17 cellular contexts compared by ENCODE assay signal in genomic region chr11:284081-285020, GRCh38. TPM values are rescaled to one million over a fixed set of nuclear protein-coding genes. Genes with fewer than 3 reads are reported as not detected.
DNase-seq lines count a peak whose midpoint lies in the region; ATAC-seq, FAIRE-seq and TF ChIP-seq lines count a peak whose summit lies in the region.
"Had no signal": no experiment of that assay in that cellular context is flagged by ENCODE, and none has a peak within 500 bp of the region (broad histone marks: within the 10 kb centered on the region; RNA-seq: fewer than 3 reads in every experiment).

No MANE protein-coding gene starts in this region.

- no peak for TF ChIP-seq RAD21 in H1 (IDR thresholded peaks at IDR 0.05 in 1 of 2, conservative IDR thresholded peaks at IDR 0.05 in 1 of 2; ENCODE audit: low read depth in 2 of 2, low read length in 2 of 2)

- H4K91ac ChIP-seq in H1 (replicated peaks; ENCODE audit: insufficient read length, low read length), result peak overlapping the region; percentile 74
- no peak overlapping the region for H4K91ac ChIP-seq in neuronal stem cell (ENCODE audit: low read depth, low read length, poor library complexity)

- H2AFZ ChIP-seq in H1 (ENCODE audit: low read length) (no peak overlapping the region), neuronal stem cell (ENCODE audit: low read length) (peak overlapping the region; percentile 15)

- H3K4me2 ChIP-seq in H1 (ENCODE audit: insufficient read depth in 1 of 2, low read depth in 2 of 2, low read length in 2 of 2), result no peak overlapping the region
- no peak overlapping the region for H3K4me2 ChIP-seq in neuronal stem cell (ENCODE audit: insufficient read depth, low read length, poor library complexity, severe bottlenecking)

- H2BK5ac ChIP-seq in H1 (ENCODE audit: low read depth, low read length), result peak overlapping the region; percentile 88; the same call in 1 of the 2 replicates
- peak overlapping the region; percentile 43 for H2BK5ac ChIP-seq in neuronal stem cell (ENCODE audit: low read length)

- H4K8ac ChIP-seq in H1 (ENCODE audit: extremely low read depth, insufficient read depth, low read length), result peak overlapping the region; percentile 82; the same call in 1 of the 2 replicates
- H4K8ac ChIP-seq in neuronal stem cell (ENCODE audit: low read depth, low read length), result no peak overlapping the region

- no peak for DNase-seq in CD4-positive, alpha-beta memory T cell
- DNase-seq in GM19238 (ENCODE audit: insufficient read length, low spot score) (peak; percentile 7), H1 (ENCODE audit: low read depth in 1 of 2, low spot score in 2 of 2) (peak in 1 of 2 experiments; percentile 45), neuronal stem cell (ENCODE audit: low spot score) (no peak), RWPE1 (ENCODE audit: low spot score) (no peak), HK-2 (ENCODE audit: unreplicated experiment) (no peak), NCI-H2029 treated with DMSO at 0.1 percent for 48 hours (lab: John Stamatoyannopoulos, UW) (no peak)
- DNase-seq: activated T-cell treated with anti-CD3 and anti-CD28 coated beads, Interleukin-2, amount 50 U/mL, for 4 hours; C1 segment of cervical spinal cord; NK-92 treated with Interleukin-12 subunit alpha and Interleukin-12 subunit beta, amount 100 ng/mL, for 24 hours; stimulated activated naive B cell treated with anti-CD40 and anti-IgM and Interleukin-4, amounts not matched to agents 10 μg/mL and 1 μg/mL and 100 μg/mL, for 72 hours had no signal

- no peaks in the 10 kb centered on the region for H3K36me3 ChIP-seq in CD4-positive, alpha-beta memory T cell (ENCODE audit: insufficient read depth, low read length)
- no peaks in the 10 kb centered on the region for H3K36me3 ChIP-seq in H1 (ENCODE audit: control insufficient read depth in 2 of 4, insufficient read depth in 4 of 4, low read length in 3 of 4)
- no peaks in the 10 kb centered on the region for H3K36me3 ChIP-seq in neuronal stem cell (replicated peaks in 1 of 2; ENCODE audit: control insufficient read depth in 2 of 2, insufficient read depth in 2 of 2, low read length in 2 of 2)
- H3K36me3 ChIP-seq: SJSA1 had no signal

- intact Hi-C loops in CD4-positive, alpha-beta memory T cell (cut with micrococcal nuclease), result loop anchor here (5.0 kb wide), 1 partner anchor 47 kb away; the partner anchor contains the start of genes PSMD13 and SIRT3

- H3K79me1 ChIP-seq in H1 (ENCODE audit: low read depth, low read length) (no peaks in the 10 kb centered on the region), neuronal stem cell (ENCODE audit: low read depth, low read length) (peaks cover 2% of the 10 kb centered on the region)

- H3K9me3 Mint-ChIP-seq in CD4-positive, alpha-beta memory T cell, result peaks cover 0 to 4% (median 0%) of the 10 kb centered on the region in 8 donors
- H3K9me3 Mint-ChIP-seq: activated T-cell treated with anti-CD3 and anti-CD28 coated beads, Interleukin-2, amount 50 U/mL, for 4 hours; stimulated activated naive B cell treated with anti-CD40 and anti-IgM and Interleukin-4, amounts not matched to agents 10 μg/mL and 1 μg/mL and 100 μg/mL, for 72 hours had no signal

- no peak overlapping the region for H3K23ac ChIP-seq in H1 (ENCODE audit: insufficient read length)
- H3K23ac ChIP-seq in neuronal stem cell (ENCODE audit: low read depth, low read length, poor library complexity), result no peak overlapping the region

- POLR2A ChIA-PET in CD4-positive, alpha-beta memory T cell (lab: Charles Lee; ENCODE audit: partially characterized antibody), result interaction anchor here (0.5 to 14.3 kb wide), 11 partner anchors 7 to 1244 kb away, joined by 3 to 549 read pairs (median 3); partner anchors contain the start of genes BET1L, IFITM2, PGGHG and RIC8A
- POLR2A ChIA-PET in H1 (lab: Charles Lee; ENCODE audit: partially characterized antibody), result interaction anchor here (1.1 to 7.7 kb wide), 7 partner anchors 8 to 87 kb away, joined by 3 to 51 read pairs (median 5); partner anchors contain the start of gene IFITM5
- POLR2A ChIA-PET in RWPE1 (lab: Yijun Ruan, JAX; ENCODE audit: low non-redundant PET), result no interaction called here

- H2AK5ac ChIP-seq in H1 (ENCODE audit: low read depth, low read length), result 0 out of 2 replicates have a peak overlapping the region, but pooled peaks have one; percentile 40
- peak overlapping the region; percentile 88 for H2AK5ac ChIP-seq in neuronal stem cell (ENCODE audit: low read depth, low read length)

- TF ChIP-seq CTCF in H1 (IDR thresholded peaks at IDR 0.05; ENCODE audit: control extremely low read depth in 1 of 3, insufficient read depth in 1 of 3, low read depth in 1 of 3, low read length in 3 of 3) (no peak), RWPE1 (conservative IDR thresholded peaks at IDR 0.05; ENCODE audit: low read depth) (no peak)

- peaks cover 25 to 63% (median 47%) of the 10 kb centered on the region in 4 donors for H3K4me1 Mint-ChIP-seq in CD4-positive, alpha-beta memory T cell

- no peak for TF ChIP-seq EP300 in H1 (IDR thresholded peaks at IDR 0.05; ENCODE audit: borderline replicate concordance in 1 of 2, low read depth in 2 of 2, low read length in 2 of 2)

- FAIRE-seq in H1 (lab: Jason Lieb, UNC), result no peak

- 85% methylated on average over 23 of the region's 25 CpGs; no CpG with 5 or more reads in 1 of the 2 experiments for WGBS in H1 (ENCODE audit: extremely low coverage in 1 of 2, insufficient coverage in 1 of 2, insufficient read length in 1 of 2, insufficient replicate concordance in 2 of 2, low coverage in 1 of 2, low lambda C conversion rate in 2 of 2, missing lambda C conversion rate in 1 of 2), 2 experiments
- no CpG with 5 or more reads among the region's 25 CpGs for WGBS in neuronal stem cell (ENCODE audit: extremely low coverage in 2 of 2, insufficient read length in 2 of 2, insufficient replicate concordance in 1 of 2), 2 donors

- peak overlapping the region; percentile 92 for H2BK120ac ChIP-seq in H1 (replicated peaks; ENCODE audit: low read depth, low read length)
- peak overlapping the region; percentile 17 for H2BK120ac ChIP-seq in neuronal stem cell (ENCODE audit: low read depth, low read length)

- no peaks in the 10 kb centered on the region for H3K9me3 ChIP-seq in CD4-positive, alpha-beta memory T cell (ENCODE audit: control insufficient read depth in 1 of 2, low read length in 2 of 2)
- H3K9me3 ChIP-seq in H1 (ENCODE audit: insufficient read depth in 2 of 2, low read depth in 1 of 2, low read length in 1 of 2) (peaks cover 0 to 3% of the 10 kb centered on the region in 2 experiments; a peak in 1 of 4 replicates), neuronal stem cell (replicated peaks in 1 of 2; ENCODE audit: control insufficient read depth in 2 of 2, insufficient read depth in 1 of 2, low read depth in 1 of 2, low read length in 2 of 2) (peaks cover 0 to 3% of the 10 kb centered on the region in 2 donors)

- no peaks in the 10 kb centered on the region for H3K27me3 Mint-ChIP-seq in CD4-positive, alpha-beta memory T cell

- H2BK20ac ChIP-seq in H1 (ENCODE audit: low read length), result no peak overlapping the region

- no peaks in the 10 kb centered on the region for H3K27me3 ChIP-seq in CD4-positive, alpha-beta memory T cell (ENCODE audit: insufficient read depth, low read length)
- H3K27me3 ChIP-seq in H1 (replicated peaks in 1 of 4; ENCODE audit: control insufficient read depth in 3 of 4, extremely low read depth in 1 of 4, insufficient read depth in 3 of 4, low read length in 3 of 4), result peaks cover 5 to 16% (median 13%) of the 10 kb centered on the region in 4 experiments; a peak in 6 of 7 replicates
- peaks cover 0 to 14% (median 0%) of the 10 kb centered on the region in 3 experiments for H3K27me3 ChIP-seq in neuronal stem cell (ENCODE audit: control insufficient read depth in 3 of 3, insufficient read depth in 3 of 3, low read depth in 1 of 3, low read length in 3 of 3)

- no peak for ATAC-seq in GM18868 (IDR thresholded peaks at IDR 0.05; ENCODE audit: unreplicated experiment)
- ATAC-seq: activated T-cell treated with anti-CD3 and anti-CD28 coated beads, Interleukin-2, amount 50 U/mL, for 4 hours; stimulated activated naive B cell treated with anti-CD40 and anti-IgM and Interleukin-4, amounts not matched to agents 10 μg/mL and 1 μg/mL and 100 μg/mL, for 72 hours had no signal

- H3K18ac ChIP-seq in H1 (ENCODE audit: extremely low read depth, low read length), result no peak overlapping the region
- H3K18ac ChIP-seq in neuronal stem cell (ENCODE audit: low read length), result peak overlapping the region; percentile 86

- H3K56ac ChIP-seq in H1 (replicated peaks; ENCODE audit: insufficient read length, low read depth, low read length), result no peak overlapping the region

- H3K4me3 Mint-ChIP-seq in CD4-positive, alpha-beta memory T cell, result no peak overlapping the region
- H3K4me3 Mint-ChIP-seq: activated T-cell treated with anti-CD3 and anti-CD28 coated beads, Interleukin-2, amount 50 U/mL, for 4 hours; stimulated activated naive B cell treated with anti-CD40 and anti-IgM and Interleukin-4, amounts not matched to agents 10 μg/mL and 1 μg/mL and 100 μg/mL, for 72 hours had no signal

- no peaks in the 10 kb centered on the region for H4K20me1 ChIP-seq in H1 (replicated peaks in 1 of 2; ENCODE audit: control insufficient read depth in 1 of 2, insufficient read depth in 2 of 2, low read length in 2 of 2)

- H3K27ac Mint-ChIP-seq in CD4-positive, alpha-beta memory T cell, result peak overlapping the region in 4 of 7 donors; percentile 64 to 87 (median 66)
- H3K27ac Mint-ChIP-seq: stimulated activated naive B cell treated with anti-CD40 and anti-IgM and Interleukin-4, amounts not matched to agents 10 μg/mL and 1 μg/mL and 100 μg/mL, for 72 hours had no signal

- H3K9ac ChIP-seq in H1 (replicated peaks in 1 of 4; ENCODE audit: extremely low read depth in 1 of 4, low read depth in 3 of 4, low read length in 3 of 4) (no peak overlapping the region), neuronal stem cell (ENCODE audit: low read depth, low read length, poor library complexity) (peak overlapping the region; percentile 39)

- peaks cover 16 to 38% of the 10 kb centered on the region in 2 donors for H3K36me3 Mint-ChIP-seq in CD4-positive, alpha-beta memory T cell
- H3K36me3 Mint-ChIP-seq: stimulated activated naive B cell treated with anti-CD40 and anti-IgM and Interleukin-4, amounts not matched to agents 10 μg/mL and 1 μg/mL and 100 μg/mL, for 72 hours had no signal

- no peak overlapping the region for H3K27ac ChIP-seq in CD4-positive, alpha-beta memory T cell (ENCODE audit: low read depth, low read length)
- H3K27ac ChIP-seq in H1 (ENCODE audit: low read depth, low read length), result no peak overlapping the region; the same call in 1 of the 2 replicates
- H3K27ac ChIP-seq in neuronal stem cell (replicated peaks; ENCODE audit: low read length), result no peak overlapping the region
- H3K27ac ChIP-seq in RWPE1, result no peak overlapping the region
- H3K27ac ChIP-seq: SJSA1 had no signal

- H2BK12ac ChIP-seq in H1 (ENCODE audit: low read depth, low read length) (peak overlapping the region; percentile 39; the same call in 1 of the 2 replicates), neuronal stem cell (ENCODE audit: low read length) (peak overlapping the region; percentile 84)

- peak overlapping the region; percentile 32 for H3K4ac ChIP-seq in H1 (replicated peaks; ENCODE audit: insufficient read length, low read depth, low read length)
- H3K4ac ChIP-seq in neuronal stem cell (ENCODE audit: low read length), result no peak overlapping the region

- no peak overlapping the region for H3K14ac ChIP-seq in H1 (ENCODE audit: insufficient read length)
- H3K14ac ChIP-seq in neuronal stem cell (ENCODE audit: low read length), result no peak overlapping the region

- H3K4me3 ChIP-seq in CD4-positive, alpha-beta memory T cell (ENCODE audit: low read length in 2 of 2), result no peak overlapping the region
- H3K4me3 ChIP-seq in H1 (ENCODE audit: extremely low read depth in 1 of 4, insufficient read depth in 2 of 4, low read depth in 3 of 4, low read length in 4 of 4) (no peak overlapping the region), neuronal stem cell (ENCODE audit: low read length in 2 of 2) (no peak overlapping the region)
- H3K4me3 ChIP-seq: SJSA1 had no signal

- peaks cover 5% of the 10 kb centered on the region; the same call in 1 of the 2 replicates for H3K23me2 ChIP-seq in H1 (ENCODE audit: low read depth, low read length)

- H3K79me2 ChIP-seq in H1 (ENCODE audit: control insufficient read depth in 1 of 2, insufficient read depth in 2 of 2, low read length in 2 of 2), result no peaks in the 10 kb centered on the region

- TF ChIP-seq POLR2A in H1 (IDR thresholded peaks at IDR 0.05; ENCODE audit: control extremely low read depth in 1 of 2, low read depth in 2 of 2, low read length in 2 of 2), result no peak

- H3K4me1 ChIP-seq in CD4-positive, alpha-beta memory T cell (ENCODE audit: insufficient read depth, low read length), result peaks cover 64% of the 10 kb centered on the region
- H3K4me1 ChIP-seq in H1 (replicated peaks in 1 of 4; ENCODE audit: control insufficient read depth in 3 of 4, insufficient read depth in 4 of 4, low read length in 3 of 4) (peaks cover 0 to 14% (median 9%) of the 10 kb centered on the region in 4 experiments; a peak in 6 of 7 replicates), neuronal stem cell (ENCODE audit: control insufficient read depth in 2 of 2, insufficient read depth in 1 of 2, low read depth in 1 of 2, low read length in 2 of 2) (peaks cover 14 to 23% of the 10 kb centered on the region in 2 donors)

- CTCF ChIA-PET in CD4-positive, alpha-beta memory T cell (lab: Charles Lee; ENCODE audit: partially characterized antibody), result interaction anchor here (1.3 to 8.4 kb wide), 3 partner anchors 20 to 34 kb away, joined by 3 to 81 read pairs (median 6); no protein-coding TSS in a partner anchor
- CTCF ChIA-PET in H1 (lab: Charles Lee; ENCODE audit: partially characterized antibody), result interaction anchor here (0.9 to 8.6 kb wide), 6 partner anchors 10 to 80 kb away, joined by 3 to 88 read pairs (median 5); no protein-coding TSS in a partner anchor
- CTCF ChIA-PET in RWPE1 (lab: Yijun Ruan, JAX), result interaction anchor here (0.7 kb wide), 1 partner anchor 34 kb away, joined by 3 read pairs; no protein-coding TSS in a partner anchor

- peak overlapping the region; percentile 38 for H4K5ac ChIP-seq in H1 (ENCODE audit: insufficient read length, low read depth, low read length)

- 0 out of 2 replicates have a peak overlapping the region, but pooled peaks have one; percentile 72 for H2BK15ac ChIP-seq in H1 (ENCODE audit: low read length)
- peak overlapping the region; percentile 99 for H2BK15ac ChIP-seq in neuronal stem cell (ENCODE audit: low read length)

RNA-seq across cellular contexts. Expression of gene PGGHG, which starts 4.6 kb away (rescaled TPM):
- 100 to 1,000 TPM; 304 TPM for total RNA-seq in CD4-positive, alpha-beta memory T cell
- 1 to 10 TPM; 3.0 to 5.6 TPM for polyA plus RNA-seq in CD4-positive, alpha-beta memory T cell
- 52.9 and 60.7 TPM in 2 replicates for total RNA-seq in H1 (2021; fragmentation: NEBNext Ultra II Directional; extraction: Animal tissue kit (Norgen Biotek cat#: 25700))
- polyA plus RNA-seq in H1 (2011; rRNA removed), result 34.8 and 61.4 TPM in 2 replicates
- polyA plus RNA-seq in H1 (2011; cell fraction: cytosol; rRNA removed), result 56.3 TPM
- polyA plus RNA-seq in H1 (2011; cell fraction: nucleus; rRNA removed), result 681 TPM
- 50.3 to 86.1 TPM (median 73.3 TPM) in 4 replicates for polyA plus RNA-seq in H1 (2012, experiment 1 of 2)
- 36.1 TPM for polyA plus RNA-seq in H1 (2012, experiment 2 of 2)
- polyA plus RNA-seq in H1 (2013, experiment 1 of 2), result 44.0 TPM
- 38.3 TPM for polyA plus RNA-seq in H1 (2013, experiment 2 of 2)
- 8.6 and 10.8 TPM in 2 replicates for polyA minus RNA-seq in H1 (2011; rRNA and poly(A)+ RNA removed)
- polyA minus RNA-seq in H1 (2011; cell fraction: cytosol; rRNA and poly(A)+ RNA removed), result 17.0 TPM
- polyA minus RNA-seq in H1 (2011; cell fraction: nucleus; rRNA and poly(A)+ RNA removed), result 53.3 TPM
- 50.4 TPM for polyA plus RNA-seq in neuronal stem cell (2013, experiment 1 of 2)
- 48.9 TPM for polyA plus RNA-seq in neuronal stem cell (2013, experiment 2 of 2)

RNA-seq across cellular contexts. Expression of gene NLRP6, which starts 6.1 kb away (rescaled TPM):
- 10 to 100 TPM; 25.9 to 26.3 TPM for total RNA-seq in CD4-positive, alpha-beta memory T cell
- 10 to 100 TPM in 1 of 2 donors, 1 to 10 TPM in 1; 1.4 to 10.8 TPM for polyA plus RNA-seq in CD4-positive, alpha-beta memory T cell
- not detected in 2 replicates for total RNA-seq in H1 (2021; fragmentation: NEBNext Ultra II Directional; extraction: Animal tissue kit (Norgen Biotek cat#: 25700))
- 0.06 TPM in 1 of 2 replicates, not detected in the other for polyA plus RNA-seq in H1 (2011; rRNA removed)
- 0.06 TPM for polyA plus RNA-seq in H1 (2011; cell fraction: cytosol; rRNA removed)
- polyA plus RNA-seq in H1 (2011; cell fraction: nucleus; rRNA removed), result 0.19 TPM
- 0.05 to 0.13 TPM in 2 of 4 replicates, not detected in the others for polyA plus RNA-seq in H1 (2012, experiment 1 of 2)
- polyA plus RNA-seq in H1 (2012, experiment 2 of 2), result not detected
- not detected for polyA plus RNA-seq in H1 (2013, experiment 1 of 2)
- not detected for polyA plus RNA-seq in H1 (2013, experiment 2 of 2)
- polyA minus RNA-seq in H1 (2011; rRNA and poly(A)+ RNA removed), result not detected in 2 replicates
- polyA minus RNA-seq in H1 (2011; cell fraction: cytosol; rRNA and poly(A)+ RNA removed), result not detected
- 0.20 TPM for polyA minus RNA-seq in H1 (2011; cell fraction: nucleus; rRNA and poly(A)+ RNA removed)
- polyA plus RNA-seq in neuronal stem cell (2013, experiment 1 of 2), result not detected
- not detected for polyA plus RNA-seq in neuronal stem cell (2013, experiment 2 of 2)
- total RNA-seq: Daoy, dermis microvascular lymphatic vessel endothelial cell, HT1080, renal cortical epithelial cell, SJSA1 had no signal

RNA-seq across cellular contexts. Expression of gene IFITM5, which starts 15.0 kb away (rescaled TPM):
- not detected for total RNA-seq in CD4-positive, alpha-beta memory T cell
- not detected for polyA plus RNA-seq in CD4-positive, alpha-beta memory T cell
- not detected in 2 replicates for total RNA-seq in H1 (2021; fragmentation: NEBNext Ultra II Directional; extraction: Animal tissue kit (Norgen Biotek cat#: 25700))
- 0.50 TPM in 1 of 2 replicates, not detected in the other for polyA plus RNA-seq in H1 (2011; rRNA removed)
- 0.21 TPM for polyA plus RNA-seq in H1 (2011; cell fraction: cytosol; rRNA removed)
- polyA plus RNA-seq in H1 (2011; cell fraction: nucleus; rRNA removed), result 0.30 TPM
- polyA plus RNA-seq in H1 (2012, experiment 1 of 2), result 0.33 TPM in 1 of 4 replicates, not detected in the others
- not detected for polyA plus RNA-seq in H1 (2012, experiment 2 of 2)
- 0.26 TPM for polyA plus RNA-seq in H1 (2013, experiment 1 of 2)
- polyA plus RNA-seq in H1 (2013, experiment 2 of 2), result 0.11 TPM
- not detected in 2 replicates for polyA minus RNA-seq in H1 (2011; rRNA and poly(A)+ RNA removed)
- polyA minus RNA-seq in H1 (2011; cell fraction: cytosol; rRNA and poly(A)+ RNA removed), result not detected
- polyA minus RNA-seq in H1 (2011; cell fraction: nucleus; rRNA and poly(A)+ RNA removed), result not detected
- polyA plus RNA-seq in neuronal stem cell (2013, experiment 1 of 2), result not detected
- 0.06 TPM for polyA plus RNA-seq in neuronal stem cell (2013, experiment 2 of 2)
- total RNA-seq: activated T-cell treated with anti-CD3 and anti-CD28 coated beads, Interleukin-2, amount 50 U/mL, for 4 hours; Daoy; dermis microvascular lymphatic vessel endothelial cell; HT1080; renal cortical epithelial cell; SJSA1 had no signal

RNA-seq across cellular contexts. Expression of gene IFITM2, which starts 23.3 kb away (rescaled TPM):
- 100 to 1,000 TPM; 202 to 203 TPM for total RNA-seq in CD4-positive, alpha-beta memory T cell
- polyA plus RNA-seq in CD4-positive, alpha-beta memory T cell, result 1,000 to 10,000 TPM; 2,491 to 3,716 TPM
- 363 and 399 TPM in 2 replicates for total RNA-seq in H1 (2021; fragmentation: NEBNext Ultra II Directional; extraction: Animal tissue kit (Norgen Biotek cat#: 25700))
- polyA plus RNA-seq in H1 (2011; rRNA removed), result 764 and 902 TPM in 2 replicates
- polyA plus RNA-seq in H1 (2011; cell fraction: cytosol; rRNA removed), result 381 TPM
- 326 TPM for polyA plus RNA-seq in H1 (2011; cell fraction: nucleus; rRNA removed)
- polyA plus RNA-seq in H1 (2012, experiment 1 of 2), result 487 to 716 TPM (median 624 TPM) in 4 replicates
- 666 TPM for polyA plus RNA-seq in H1 (2012, experiment 2 of 2)
- 1,170 TPM for polyA plus RNA-seq in H1 (2013, experiment 1 of 2)
- polyA plus RNA-seq in H1 (2013, experiment 2 of 2), result 1,490 TPM
- polyA minus RNA-seq in H1 (2011; rRNA and poly(A)+ RNA removed), result 220 and 246 TPM in 2 replicates
- polyA minus RNA-seq in H1 (2011; cell fraction: cytosol; rRNA and poly(A)+ RNA removed), result 86.5 TPM
- 58.9 TPM for polyA minus RNA-seq in H1 (2011; cell fraction: nucleus; rRNA and poly(A)+ RNA removed)
- 660 TPM for polyA plus RNA-seq in neuronal stem cell (2013, experiment 1 of 2)
- polyA plus RNA-seq in neuronal stem cell (2013, experiment 2 of 2), result 657 TPM

RNA-seq across cellular contexts. Expression of gene IFITM1, which starts 29.5 kb away (rescaled TPM):
- 100 to 1,000 TPM; 119 to 121 TPM for total RNA-seq in CD4-positive, alpha-beta memory T cell
- 1,000 to 10,000 TPM; 2,073 to 2,173 TPM for polyA plus RNA-seq in CD4-positive, alpha-beta memory T cell
- 394 and 417 TPM in 2 replicates for total RNA-seq in H1 (2021; fragmentation: NEBNext Ultra II Directional; extraction: Animal tissue kit (Norgen Biotek cat#: 25700))
- polyA plus RNA-seq in H1 (2011; rRNA removed), result 1,464 and 1,887 TPM in 2 replicates
- 1,079 TPM for polyA plus RNA-seq in H1 (2011; cell fraction: cytosol; rRNA removed)
- 974 TPM for polyA plus RNA-seq in H1 (2011; cell fraction: nucleus; rRNA removed)
- 247 to 559 TPM (median 446 TPM) in 4 replicates for polyA plus RNA-seq in H1 (2012, experiment 1 of 2)
- polyA plus RNA-seq in H1 (2012, experiment 2 of 2), result 534 TPM
- polyA plus RNA-seq in H1 (2013, experiment 1 of 2), result 788 TPM
- polyA plus RNA-seq in H1 (2013, experiment 2 of 2), result 902 TPM
- polyA minus RNA-seq in H1 (2011; rRNA and poly(A)+ RNA removed), result 336 and 605 TPM in 2 replicates
- 285 TPM for polyA minus RNA-seq in H1 (2011; cell fraction: cytosol; rRNA and poly(A)+ RNA removed)
- polyA minus RNA-seq in H1 (2011; cell fraction: nucleus; rRNA and poly(A)+ RNA removed), result 204 TPM
- 171 TPM for polyA plus RNA-seq in neuronal stem cell (2013, experiment 1 of 2)
- polyA plus RNA-seq in neuronal stem cell (2013, experiment 2 of 2), result 162 TPM

Comparison
In these comparisons a context has a peak if more than half of its experiments do, and no peak if none do; other contexts are left out.
1. RNA of gene NLRP6, which starts 6.1 kb away (total RNA-seq): 25.9 to 26.3 TPM in CD4-positive, alpha-beta memory T cell; not detected in H1; every median in the first group is over 10 times any median in the second.